8 cellular contexts compared by ENCODE assay signal in genomic region chr15:44713006-44713966, GRCh38. TPM values are rescaled to one million over a fixed set of nuclear protein-coding genes. Genes with fewer than 3 reads are reported as not detected.
DNase-seq lines count a peak whose midpoint lies in the region; ATAC-seq and TF ChIP-seq lines count a peak whose summit lies in the region.

No MANE protein-coding gene starts in this region.

- H3K36me3 Mint-ChIP-seq in naive B cell = peaks cover 48 to 57% of the 10 kb centered on the region in 2 donors

- peaks cover 59 to 78% (median 71%) of the 10 kb centered on the region in 3 donors for H3K4me1 Mint-ChIP-seq in naive B cell

- intact Hi-C loops in left ventricle myocardium inferior (cut with micrococcal nuclease) (loop anchor here (2.0 kb wide), 1 partner anchor 14 kb away; no protein-coding TSS in a partner anchor), Right ventricle myocardium inferior (cut with DNase I) (no loop called here)

- H3K4me3 ChIP-seq in left ventricle myocardium inferior = peak overlapping the region; percentile 92

- peak overlapping the region; percentile 100 for H3K27ac Mint-ChIP-seq in naive B cell

- H3K4me3 Mint-ChIP-seq in naive B cell = peak overlapping the region; percentile 98 to 100 (median 100)

- H3K9me3 Mint-ChIP-seq in naive B cell = no peaks in the 10 kb centered on the region

- peak; percentile 29 for TF ChIP-seq CTCF in left ventricle myocardium inferior (IDR thresholded peaks at IDR 0.05; ENCODE audit: borderline replicate concordance)

- peak overlapping the region; percentile 99 for H3K27ac ChIP-seq in left ventricle myocardium inferior (replicated peaks)

- no peaks in the 10 kb centered on the region for H3K27me3 ChIP-seq in left ventricle myocardium inferior (ENCODE audit: low read depth)

- DNase-seq in left ventricle myocardium inferior = no peak
- no peak for DNase-seq in Right ventricle myocardium inferior (ENCODE audit: missing footprints)
- DNase-seq in NCI-H748 treated with DMSO at 0.1 percent for 48 hours (lab: John Stamatoyannopoulos, UW) = peak; percentile 20
- DNase-seq in cerebellar cortex (ENCODE audit: low spot score) = peak; percentile 69
- DNase-seq in naive B cell = no peak
- no peak for DNase-seq in stimulated activated CD4-positive, alpha-beta T cell treated with anti-CD3 and anti-CD28 coated beads, Interleukin-4, amount 100 ng/mL, for 4 hours

- H3K36me3 ChIP-seq in left ventricle myocardium inferior = peaks cover 32% of the 10 kb centered on the region

- H3K9me3 ChIP-seq in left ventricle myocardium inferior (replicated peaks) = no peaks in the 10 kb centered on the region

- ATAC-seq in Right ventricle myocardium inferior (no peak), naive B cell (ENCODE audit: low read depth in 2 of 2) (no peak), HG02642 (IDR thresholded peaks at IDR 0.05; ENCODE audit: poor library complexity, unreplicated experiment) (no peak), HG02623 (IDR thresholded peaks at IDR 0.05; ENCODE audit: unreplicated experiment) (no peak)

- H3K27me3 Mint-ChIP-seq in naive B cell = no peaks in the 10 kb centered on the region

- peaks cover 77% of the 10 kb centered on the region for H3K4me1 ChIP-seq in left ventricle myocardium inferior

RNA-seq across cellular contexts. Expression of gene B2M, which starts 2.0 kb away (rescaled TPM):
- total RNA-seq in left ventricle myocardium inferior = 1,128 TPM
- total RNA-seq in Right ventricle myocardium inferior = 1,155 TPM
- over 10,000 TPM; 15,630 to 30,116 (median 21,556) TPM for polyA plus RNA-seq in naive B cell (ENCODE audit: low read depth in 6 of 6)

RNA-seq across cellular contexts. Expression of gene PATL2, which starts 2.2 kb away (rescaled TPM):
- total RNA-seq in left ventricle myocardium inferior = 3.7 TPM
- total RNA-seq in Right ventricle myocardium inferior = 3.3 TPM
- 10 to 100 TPM in 5 of 6 donors, 1 to 10 TPM in 1; 9.3 to 28.6 (median 20.2) TPM for polyA plus RNA-seq in naive B cell (ENCODE audit: low read depth in 6 of 6)

RNA-seq across cellular contexts. Expression of gene TRIM69, which starts 23.0 kb away (rescaled TPM):
- total RNA-seq in left ventricle myocardium inferior = 57.6 TPM
- total RNA-seq in Right ventricle myocardium inferior = 51.9 TPM
- polyA plus RNA-seq in naive B cell (ENCODE audit: low read depth in 6 of 6) = 10 to 100 TPM in 5 of 6 donors, 1 to 10 TPM in 1; 9.4 to 22.4 (median 18.1) TPM

RNA-seq across cellular contexts. Expression of gene SPG11, which starts 49.8 kb away (rescaled TPM):
- total RNA-seq in left ventricle myocardium inferior = 49.6 TPM
- total RNA-seq in Right ventricle myocardium inferior = 40.5 TPM
- polyA plus RNA-seq in naive B cell (ENCODE audit: low read depth in 6 of 6) = 10 to 100 TPM; 19.7 to 70.0 (median 53.0) TPM

Comparison
In these comparisons a context has a peak if more than half of its experiments do, and no peak if none do; other contexts are left out.
1. DNase-seq: peak in NCI-H748 treated with DMSO at 0.1 percent for 48 hours (single experiment) and cerebellar cortex (single experiment); none in left ventricle myocardium inferior (single experiment), Right ventricle myocardium inferior (single experiment), naive B cell (single experiment) and stimulated activated CD4-positive, alpha-beta T cell treated with anti-CD3 and anti-CD28 coated beads, Interleukin-4, amount 100 ng/mL, for 4 hours (0 of 2).